19 cellular contexts compared by ENCODE assay signal in the genomic region with DNA sequence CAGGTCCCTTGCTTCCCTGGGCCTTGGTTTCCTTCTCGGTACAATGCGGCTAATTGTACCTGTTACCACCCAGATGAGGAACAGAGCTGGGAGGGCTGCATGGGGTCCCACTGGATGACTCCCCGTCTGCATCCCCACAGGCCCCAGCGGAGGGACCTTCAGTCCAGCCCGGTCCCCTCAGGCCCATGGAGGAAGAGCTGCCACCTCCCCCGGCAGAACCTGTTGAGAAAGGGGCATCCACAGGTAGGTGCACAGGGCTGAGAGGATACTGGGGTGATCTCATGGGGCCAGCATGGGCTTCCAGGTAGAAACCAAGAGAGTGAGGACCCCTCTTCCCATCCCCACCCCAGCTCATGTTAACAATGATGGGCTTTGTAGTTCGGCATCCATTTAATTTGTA. TPM values are rescaled to one million over a fixed set of nuclear protein-coding genes. Genes with fewer than 3 reads are reported as not detected.
"Had no signal": no experiment of that assay in that cellular context is flagged by ENCODE, and none has a peak within 500 bp of the region (broad histone marks: within the 10 kb centered on the region; RNA-seq: fewer than 3 reads in every experiment).

No MANE protein-coding gene starts in this region.

- H2AFZ ChIP-seq: PC-9 had no signal

- DNase-seq: IMR-90; KG1; MV-4-11; NCI-H1048; NCI-H1105; NCI-H1436 treated with DMSO at 0.1 percent for 48 hours; NCI-H187 treated with DMSO at 0.1 percent for 48 hours; NCI-H345; NCI-H446 treated with DMSO at 0.1 percent for 48 hours; NCI-H526; NCI-H82; NK-92 treated with Interleukin-12 subunit alpha and Interleukin-12 subunit beta, amount 100 ng/mL, for 24 hours; OCI-M1; PC-9; Peyer's patch; SJCRH30 had no signal

- H3K27me3 ChIP-seq: Peyer's patch, SJCRH30 had no signal

- H3K9me3 ChIP-seq: Peyer's patch, SJCRH30 had no signal

- H3K4me3 ChIP-seq: PC-9, Peyer's patch, SJCRH30 had no signal

- H3K4me1 ChIP-seq: SJCRH30 had no signal

- H3K27ac ChIP-seq: PC-9, Peyer's patch, SJCRH30 had no signal

- H3K4me2 ChIP-seq: PC-9 had no signal

- H3K36me3 ChIP-seq: SJCRH30 had no signal

RNA-seq across cellular contexts. Expression of gene TMEM82, which starts 26.1 kb away (rescaled TPM):
- total RNA-seq: HT1080, IMR-90, MCF 10A, PC-9, RPMI7951, SJCRH30 had no signal
- polyA plus RNA-seq: IMR-90 had no signal
